ENCODE assay signal across 9 cellular contexts in the genomic region with DNA sequence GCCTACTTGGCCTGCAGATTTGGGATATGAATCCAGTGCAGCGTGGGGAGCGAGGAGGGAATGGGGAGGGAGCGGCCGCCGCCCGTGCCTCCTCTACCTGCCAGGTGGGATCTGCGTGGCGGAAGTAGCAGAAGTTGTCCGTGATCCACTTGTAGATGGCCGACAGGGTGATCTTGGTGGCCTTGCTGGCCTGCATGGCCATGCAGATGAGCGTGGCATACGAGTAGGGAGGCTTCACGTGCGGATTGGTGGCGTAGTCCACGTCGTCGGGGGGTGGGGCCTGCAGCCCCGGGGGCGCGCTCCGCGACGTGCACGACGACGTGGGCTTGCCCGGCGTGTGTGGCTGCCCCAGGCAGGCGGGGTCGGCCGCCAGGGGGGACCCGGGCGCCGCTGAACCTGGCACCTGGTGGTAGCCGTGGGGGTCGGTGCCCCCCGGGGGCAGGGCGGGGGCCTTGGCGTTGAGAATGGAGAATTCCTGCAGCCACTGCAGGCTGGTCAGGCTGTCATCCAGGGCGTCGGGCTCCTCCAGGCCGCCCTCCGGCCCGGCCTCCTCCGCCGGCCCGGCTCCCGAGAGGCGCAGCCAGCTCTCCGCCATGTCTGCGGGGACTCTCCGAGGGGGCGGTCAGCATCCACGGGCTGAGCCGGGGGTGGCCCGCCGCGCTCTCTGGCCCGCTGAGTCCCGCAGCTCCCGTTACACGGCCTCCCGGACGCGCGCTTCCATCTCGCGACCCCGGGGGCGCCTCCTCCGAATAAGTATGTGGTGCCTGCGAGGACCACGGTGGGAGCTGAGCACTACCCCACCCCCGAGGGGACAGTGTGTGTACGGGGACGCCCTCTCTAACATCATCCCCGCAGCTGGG. TPM values are rescaled to one million over a fixed set of nuclear protein-coding genes. Genes with fewer than 3 reads are reported as not detected.
DNase-seq lines count a peak whose midpoint lies in the region; ATAC-seq lines count a peak whose summit lies in the region.
"Had no signal": no experiment of that assay in that cellular context is flagged by ENCODE, and none has a peak within 500 bp of the region (broad histone marks: within the 10 kb centered on the region; RNA-seq: fewer than 3 reads in every experiment).

No MANE protein-coding gene starts in this region.

- DNase-seq in GM23248: peak; percentile 26
- DNase-seq in activated CD8-positive, alpha-beta memory T cell treated with anti-CD3 and anti-CD28 coated beads, Interleukin-2, amount 10 ng/mL, durations not matched to agents 7 days and 5 days: peak; percentile 54
- DNase-seq in stimulated activated CD8-positive, alpha-beta memory T cell treated with anti-CD3 and anti-CD28 coated beads, Interleukin-4, amount 100 ng/mL, for 24 hours (ENCODE audit: low read depth): peak; percentile 47
- no peak for DNase-seq in NCI-H187 treated with DMSO at 0.1 percent for 48 hours (lab: John Stamatoyannopoulos, UW)
- no peak for DNase-seq in iPS-NIHi7 (ENCODE audit: extremely low spot score)

- H3K27me3 ChIP-seq in GM23248 (replicated peaks; ENCODE audit: insufficient read depth) (peaks cover 30% of the 10 kb centered on the region), iPS-15b (ENCODE audit: control insufficient read depth, insufficient read depth, low read length) (peaks cover 76% of the 10 kb centered on the region)

- H3K79me2 ChIP-seq in GM23248 (ENCODE audit: insufficient read depth): no peaks in the 10 kb centered on the region

- H3K4me3 Mint-ChIP-seq in activated CD8-positive, alpha-beta memory T cell treated with anti-CD3 and anti-CD28 coated beads, Interleukin-2, amount 10 ng/mL, durations not matched to agents 7 days and 5 days: peak overlapping the region; percentile 39

- no peak overlapping the region for H3K27ac Mint-ChIP-seq in activated CD8-positive, alpha-beta memory T cell treated with anti-CD3 and anti-CD28 coated beads, Interleukin-2, amount 10 ng/mL, durations not matched to agents 7 days and 5 days

- no peak overlapping the region for H3K27ac ChIP-seq in GM23248

- 8 to 14% methylated on average over 51 to 57 of the region's 78 CpGs for WGBS in GM23248 (ENCODE audit: low coverage in 1 of 2, low lambda C conversion rate in 2 of 2, missing lambda C conversion rate in 2 of 2), 2 experiments

- H4K20me1 ChIP-seq in GM23248 (ENCODE audit: insufficient read depth): no peaks in the 10 kb centered on the region

- H3K4me3 ChIP-seq in GM23248 (no peak overlapping the region), iPS-15b (ENCODE audit: low read depth, low read length) (peak overlapping the region; percentile 60)

- H3K27me3 Mint-ChIP-seq in activated CD8-positive, alpha-beta memory T cell treated with anti-CD3 and anti-CD28 coated beads, Interleukin-2, amount 10 ng/mL, durations not matched to agents 7 days and 5 days: peaks cover 14% of the 10 kb centered on the region

- H3K9me3 ChIP-seq in GM23248 (ENCODE audit: low read depth) (no peaks in the 10 kb centered on the region), iPS-15b (ENCODE audit: control insufficient read depth, insufficient read depth, low read length) (no peaks in the 10 kb centered on the region)

- H3F3A ChIP-seq in GM23248 (ENCODE audit: insufficient read depth): no peaks in the 10 kb centered on the region

- H3K4me2 ChIP-seq in GM23248 (ENCODE audit: unreplicated experiment): no peak overlapping the region

- no peak overlapping the region for H2AFZ ChIP-seq in GM23248

- in situ Hi-C loops in GM23248 (cut with MboI): no loop called here

- no peak for ATAC-seq in activated CD8-positive, alpha-beta memory T cell treated with anti-CD3 and anti-CD28 coated beads, Interleukin-2, amount 10 ng/mL, durations not matched to agents 7 days and 5 days
- no peak for ATAC-seq in HG02623 (IDR thresholded peaks at IDR 0.05; ENCODE audit: unreplicated experiment)
- no peak for ATAC-seq in GM19395 (IDR thresholded peaks at IDR 0.05; ENCODE audit: unreplicated experiment)

- H3K4me1 ChIP-seq in GM23248 (ENCODE audit: insufficient read depth) (no peaks in the 10 kb centered on the region), iPS-15b (ENCODE audit: control insufficient read depth, insufficient read depth, low read length) (peaks cover 37% of the 10 kb centered on the region)

- H3K36me3 ChIP-seq in GM23248 (ENCODE audit: low read depth) (no peaks in the 10 kb centered on the region), iPS-15b (ENCODE audit: control insufficient read depth, insufficient read depth, low read length) (no peaks in the 10 kb centered on the region)

- CTCF ChIA-PET in activated CD8-positive, alpha-beta memory T cell treated with anti-CD3 and anti-CD28 coated beads, Interleukin-2, amount 10 ng/mL, durations not matched to agents 7 days and 5 days (lab: Charles Lee): interaction anchor here (1.3 to 6.7 kb wide), 6 partner anchors 14 to 159 kb away, joined by 3 to 62 read pairs (median 8); no protein-coding TSS in a partner anchor

- peaks cover 4% of the 10 kb centered on the region for H3K36me3 Mint-ChIP-seq in activated CD8-positive, alpha-beta memory T cell treated with anti-CD3 and anti-CD28 coated beads, Interleukin-2, amount 10 ng/mL, durations not matched to agents 7 days and 5 days

- H3K9ac ChIP-seq in GM23248: no peak overlapping the region
- H3K9ac ChIP-seq in iPS-15b (ENCODE audit: low read depth, low read length): peak overlapping the region; percentile 60

- peaks cover 49% of the 10 kb centered on the region for H3K4me1 Mint-ChIP-seq in activated CD8-positive, alpha-beta memory T cell treated with anti-CD3 and anti-CD28 coated beads, Interleukin-2, amount 10 ng/mL, durations not matched to agents 7 days and 5 days

- H3K9me2 ChIP-seq in GM23248 (ENCODE audit: insufficient read depth): no peaks in the 10 kb centered on the region

- no peaks in the 10 kb centered on the region for H3K9me3 Mint-ChIP-seq in activated CD8-positive, alpha-beta memory T cell treated with anti-CD3 and anti-CD28 coated beads, Interleukin-2, amount 10 ng/mL, durations not matched to agents 7 days and 5 days (ENCODE audit: low read depth)

RNA-seq across cellular contexts. Expression of a gene that starts 1.0 kb away (rescaled TPM):
- total RNA-seq in GM23248 (2014; rRNA removed; shearing (Covaris generic)): not detected in 2 replicates
- polyA plus RNA-seq in GM23248 (2016; fragmentation: Nextera tagmentation; extraction: Ambion mirVana): not detected in 2 replicates
- total RNA-seq in activated CD8-positive, alpha-beta memory T cell treated with anti-CD3 and anti-CD28 coated beads, Interleukin-2, amount 10 ng/mL, durations not matched to agents 7 days and 5 days: under 1 TPM in 1 of 2 experiments, not detected in 1; 0.55 TPM
- total RNA-seq: bronchial epithelial cell had no signal

RNA-seq across cellular contexts. Expression of a gene that starts 36.4 kb away (rescaled TPM):
- 88.0 and 101 TPM in 2 replicates for total RNA-seq in GM23248 (2014; rRNA removed; shearing (Covaris generic))
- polyA plus RNA-seq in GM23248 (2016; fragmentation: Nextera tagmentation; extraction: Ambion mirVana): 98.6 and 101 TPM in 2 replicates
- total RNA-seq in activated CD8-positive, alpha-beta memory T cell treated with anti-CD3 and anti-CD28 coated beads, Interleukin-2, amount 10 ng/mL, durations not matched to agents 7 days and 5 days: 100 to 1,000 TPM; 132 to 137 TPM

Comparison
In these comparisons a context has a peak if more than half of its experiments do, and no peak if none do; other contexts are left out.
1. DNase-seq: peak in GM23248 (single experiment), activated CD8-positive, alpha-beta memory T cell treated with anti-CD3 and anti-CD28 coated beads, Interleukin-2, amount 10 ng/mL, durations not matched to agents 7 days and 5 days (single experiment) and stimulated activated CD8-positive, alpha-beta memory T cell treated with anti-CD3 and anti-CD28 coated beads, Interleukin-4, amount 100 ng/mL, for 24 hours (single experiment); none in NCI-H187 treated with DMSO at 0.1 percent for 48 hours (single experiment) and iPS-NIHi7 (single experiment).